Comparison of ENCODE assay signal across 1 cellular context in genomic region chr5:166856771-166857170, GRCh38.
TF ChIP-seq lines count a peak whose summit lies in the region.

No MANE protein-coding gene starts in this region.

TF ChIP-seq in H1, 55 proteins besides CTCF, POLR2A, EP300 and RAD21:
- TF ChIP-seq RBBP5 (IDR thresholded peaks at IDR 0.05; ENCODE audit: borderline replicate concordance, low read depth, low read length) = no peak
